Comparison of ENCODE assay signal across 9 cellular contexts in the genomic region with DNA sequence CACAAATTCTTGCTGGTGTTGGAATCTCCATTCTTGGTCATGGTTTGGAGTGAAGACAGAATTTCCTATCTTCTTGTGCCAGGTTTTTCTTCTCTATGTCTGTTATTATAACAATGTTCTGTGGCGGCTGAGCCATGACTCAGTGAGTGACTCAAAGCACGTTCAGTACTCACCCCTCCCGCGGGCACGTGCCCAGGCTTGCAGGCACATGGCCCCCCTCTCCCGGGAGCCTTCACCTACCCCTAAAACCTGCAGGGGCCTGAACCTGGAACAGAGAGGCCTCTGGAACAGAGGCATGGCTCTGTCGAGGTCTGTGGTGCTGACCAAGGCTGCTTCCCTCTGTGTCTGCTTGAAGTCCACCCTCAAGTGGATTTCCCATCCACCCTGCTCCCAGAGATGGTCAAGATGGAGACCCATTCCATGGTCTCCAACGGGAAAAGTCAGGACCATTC. TPM values are rescaled to one million over a fixed set of nuclear protein-coding genes. Genes with fewer than 3 reads are reported as not detected.
DNase-seq lines count a peak whose midpoint lies in the region; ATAC-seq and TF ChIP-seq lines count a peak whose summit lies in the region.
"Had no signal": no experiment of that assay in that cellular context is flagged by ENCODE, and none has a peak within 500 bp of the region (broad histone marks: within the 10 kb centered on the region; RNA-seq: fewer than 3 reads in every experiment).

No MANE protein-coding gene starts in this region.

- H4K8ac ChIP-seq in H9 (replicated peaks; ENCODE audit: insufficient read length, low read depth, low read length), result no peak overlapping the region
- H4K8ac ChIP-seq in mesendoderm (ENCODE audit: low read depth, low read length), result no peak overlapping the region

- no peak for TF ChIP-seq CTCF in H9 (conservative IDR thresholded peaks at IDR 0.05)
- no peak for TF ChIP-seq CTCF in adrenal gland (IDR thresholded peaks at IDR 0.05)
- no peak for TF ChIP-seq CTCF in right atrium auricular region (IDR thresholded peaks at IDR 0.05)

- peak overlapping the region in 2 of 3 experiments; percentile 61 to 89; a peak in 3 of 7 replicates for H3K27ac Mint-ChIP-seq in H9
- peak overlapping the region; percentile 66 for H3K27ac Mint-ChIP-seq in stimulated activated effector memory CD8-positive, alpha-beta T cell treated with anti-CD3 and anti-CD28 coated beads, Interleukin-12 subunit alpha, Interleukin-12 subunit beta, amount 100 ng/mL, for 72 hours
- H3K27ac Mint-ChIP-seq: activated naive CD8-positive, alpha-beta T cell treated with anti-CD3 and anti-CD28 coated beads, Interleukin-2, amount 10 ng/mL, durations not matched to agents 7 days and 5 days had no signal

- H3K23me2 ChIP-seq in H9 (ENCODE audit: insufficient read length, low read depth, low read length, poor library complexity, severe bottlenecking), result no peaks in the 10 kb centered on the region

- intact Hi-C loops in adrenal gland (cut with DNase I), result loop anchor here in 1 of 2 donors (1.0 kb wide), 1 partner anchor 29 kb away; no protein-coding TSS in a partner anchor

- H4K91ac ChIP-seq in H9 (ENCODE audit: insufficient read length, low read depth, low read length), result no peak overlapping the region

- no peak overlapping the region for H3K4me3 ChIP-seq in adrenal gland
- H3K4me3 ChIP-seq in right atrium auricular region, result no peak overlapping the region
- H3K4me3 ChIP-seq in mesendoderm (ENCODE audit: low read length), result no peak overlapping the region

- H3K4me2 ChIP-seq in H9 (ENCODE audit: insufficient read depth, insufficient read length, low read length) (no peak overlapping the region), mesendoderm (ENCODE audit: low read length) (no peak overlapping the region)

- H3K9me3 Mint-ChIP-seq in H9, result no peaks in the 10 kb centered on the region
- no peaks in the 10 kb centered on the region for H3K9me3 Mint-ChIP-seq in stimulated activated effector memory CD8-positive, alpha-beta T cell treated with anti-CD3 and anti-CD28 coated beads, Interleukin-12 subunit alpha, Interleukin-12 subunit beta, amount 100 ng/mL, for 72 hours
- H3K9me3 Mint-ChIP-seq: activated naive CD8-positive, alpha-beta T cell treated with anti-CD3 and anti-CD28 coated beads, Interleukin-2, amount 10 ng/mL, durations not matched to agents 7 days and 5 days had no signal

- H3T11ph ChIP-seq in H9 (ENCODE audit: low read length), result no peak overlapping the region

- no peaks in the 10 kb centered on the region; the same call in 1 of the 2 replicates for H3K27me3 Mint-ChIP-seq in H9 (ENCODE audit: low read depth)
- H3K27me3 Mint-ChIP-seq: activated naive CD8-positive, alpha-beta T cell treated with anti-CD3 and anti-CD28 coated beads, Interleukin-2, amount 10 ng/mL, durations not matched to agents 7 days and 5 days had no signal

- no peak overlapping the region for H3K14ac ChIP-seq in H9 (ENCODE audit: insufficient read depth, low read length)

- H2AFZ ChIP-seq in H9 (ENCODE audit: low read length), result no peak overlapping the region

- H3K79me2 ChIP-seq in H9 (ENCODE audit: insufficient read depth, low read length) (no peaks in the 10 kb centered on the region), mesendoderm (ENCODE audit: control insufficient read depth, insufficient read depth, low read length) (no peaks in the 10 kb centered on the region)

- no peak for ATAC-seq in stimulated activated effector memory CD8-positive, alpha-beta T cell treated with anti-CD3 and anti-CD28 coated beads, Interleukin-12 subunit alpha, Interleukin-12 subunit beta, amount 100 ng/mL, for 72 hours

- no peak overlapping the region for H3K27ac ChIP-seq in H9 (ENCODE audit: insufficient read length, low read depth, low read length)
- peak overlapping the region in 3 of 5 donors; percentile 16 to 81 (median 80) for H3K27ac ChIP-seq in adrenal gland
- H3K27ac ChIP-seq in right atrium auricular region, result peak overlapping the region; percentile 67 to 76
- H3K27ac ChIP-seq in mesendoderm (ENCODE audit: low read depth, low read length), result no peak overlapping the region

- H3K9me3 ChIP-seq in H9 (ENCODE audit: control insufficient read depth, low read depth, low read length) (no peaks in the 10 kb centered on the region), adrenal gland (replicated peaks in 1 of 3) (no peaks in the 10 kb centered on the region), right atrium auricular region (no peaks in the 10 kb centered on the region)

- H3K4me3 Mint-ChIP-seq in H9, result peak overlapping the region in 1 of 2 experiments; percentile 38; a peak in 1 of 5 replicates
- H3K4me3 Mint-ChIP-seq in stimulated activated effector memory CD8-positive, alpha-beta T cell treated with anti-CD3 and anti-CD28 coated beads, Interleukin-12 subunit alpha, Interleukin-12 subunit beta, amount 100 ng/mL, for 72 hours, result no peak overlapping the region
- H3K4me3 Mint-ChIP-seq: activated naive CD8-positive, alpha-beta T cell treated with anti-CD3 and anti-CD28 coated beads, Interleukin-2, amount 10 ng/mL, durations not matched to agents 7 days and 5 days had no signal

- no peak overlapping the region for H2BK12ac ChIP-seq in H9 (ENCODE audit: insufficient read length, low read depth, low read length)

- H3K27me3 ChIP-seq in H9 (ENCODE audit: insufficient read depth, low read length), result no peaks in the 10 kb centered on the region
- H3K27me3 ChIP-seq in adrenal gland, result no peaks in the 10 kb centered on the region
- H3K27me3 ChIP-seq in right atrium auricular region, result no peaks in the 10 kb centered on the region
- no peaks in the 10 kb centered on the region for H3K27me3 ChIP-seq in mesendoderm (ENCODE audit: insufficient read depth, low read length, poor library complexity)

- H3K9ac ChIP-seq in H9 (ENCODE audit: extremely low read depth, insufficient read length, low read length), result no peak overlapping the region
- H3K9ac ChIP-seq in mesendoderm (ENCODE audit: low read length), result no peak overlapping the region

- H4K5ac ChIP-seq in H9 (ENCODE audit: insufficient read length, low read depth, low read length) (no peak overlapping the region), mesendoderm (ENCODE audit: low read length) (no peak overlapping the region)

- no peak overlapping the region for H3K18ac ChIP-seq in H9 (ENCODE audit: insufficient read length, low read depth, low read length)
- no peak overlapping the region for H3K18ac ChIP-seq in mesendoderm (ENCODE audit: low read length)

- H3K4ac ChIP-seq in H9 (ENCODE audit: low read depth, low read length) (no peak overlapping the region), mesendoderm (ENCODE audit: low read depth, low read length) (no peak overlapping the region)

- no peaks in the 10 kb centered on the region for H4K20me1 ChIP-seq in H9 (ENCODE audit: control insufficient read depth, insufficient read depth, insufficient read length)

- DNase-seq in H9 (no peak), adrenal gland (peak; percentile 71 to 91 (median 86)), right atrium auricular region (ENCODE audit: low spot score) (peak; percentile 96), mesendoderm (no peak), GDM1 (lab: John Stamatoyannopoulos, UW) (no peak), NOMO-1 treated with dmso at 0.1 percent for 144 hours (lab: John Stamatoyannopoulos, UW; ENCODE audit: unreplicated experiment) (no peak), NCI-H1048 (lab: John Stamatoyannopoulos, UW) (no peak)
- DNase-seq in stimulated activated effector memory CD8-positive, alpha-beta T cell treated with anti-CD3 and anti-CD28 coated beads, Interleukin-12 subunit alpha, Interleukin-12 subunit beta, amount 100 ng/mL, for 72 hours (ENCODE audit: low spot score in 2 of 2), result peak; percentile 1 to 30
- DNase-seq: activated naive CD8-positive, alpha-beta T cell treated with anti-CD3 and anti-CD28 coated beads, Interleukin-2, amount 10 ng/mL, durations not matched to agents 7 days and 5 days had no signal

- WGBS in H9 (ENCODE audit: extremely low coverage, insufficient read length, low lambda C conversion rate), result no CpG with 5 or more reads among the region's 8 CpGs
- WGBS in adrenal gland, 4 donors, result 20 to 37% (median 26%) methylated on average over 6 to 8 of the region's 8 CpGs
- WGBS in mesendoderm (ENCODE audit: extremely low coverage, insufficient coverage, low lambda C conversion rate), result no CpG with 5 or more reads among the region's 8 CpGs

- no peak overlapping the region for H2BK20ac ChIP-seq in H9 (ENCODE audit: low read depth, low read length, poor library complexity, severe bottlenecking)

- no peak overlapping the region for H3K23ac ChIP-seq in H9 (ENCODE audit: insufficient read length, low read depth, low read length)
- H3K23ac ChIP-seq in mesendoderm (ENCODE audit: low read length), result no peak overlapping the region

- H3K4me1 Mint-ChIP-seq in H9, result peaks cover 10% of the 10 kb centered on the region in 2 experiments
- H3K4me1 Mint-ChIP-seq in stimulated activated effector memory CD8-positive, alpha-beta T cell treated with anti-CD3 and anti-CD28 coated beads, Interleukin-12 subunit alpha, Interleukin-12 subunit beta, amount 100 ng/mL, for 72 hours, result no peaks in the 10 kb centered on the region

- no peak overlapping the region for H2BK5ac ChIP-seq in H9 (ENCODE audit: insufficient read length, low read length)
- no peak overlapping the region for H2BK5ac ChIP-seq in mesendoderm (ENCODE audit: low read length)

- H2BK15ac ChIP-seq in H9 (ENCODE audit: low read depth, low read length) (no peak overlapping the region), mesendoderm (replicated peaks; ENCODE audit: low read depth) (no peak overlapping the region)

- H2BK120ac ChIP-seq in H9 (ENCODE audit: low read depth, low read length, poor library complexity, severe bottlenecking), result no peak overlapping the region
- H2BK120ac ChIP-seq in mesendoderm (ENCODE audit: low read depth, low read length), result no peak overlapping the region

- H3K36me3 ChIP-seq in adrenal gland (replicated peaks in 1 of 2) (no peaks in the 10 kb centered on the region), right atrium auricular region (peaks cover 32% of the 10 kb centered on the region), mesendoderm (ENCODE audit: control insufficient read depth, insufficient read depth, low read length) (peaks cover 17% of the 10 kb centered on the region)

- H3K79me1 ChIP-seq in H9 (ENCODE audit: insufficient read depth, low read depth, low read length, poor library complexity, severe bottlenecking) (no peaks in the 10 kb centered on the region), mesendoderm (ENCODE audit: low read length) (no peaks in the 10 kb centered on the region)

- H3K56ac ChIP-seq in H9 (ENCODE audit: insufficient read length, low read depth, low read length) (no peak overlapping the region), mesendoderm (ENCODE audit: low read length) (no peak overlapping the region)

- H2AK5ac ChIP-seq in H9 (ENCODE audit: insufficient read length, low read length) (no peak overlapping the region), mesendoderm (ENCODE audit: low read length) (no peak overlapping the region)

- no peak for TF ChIP-seq POLR2A in adrenal gland (IDR thresholded peaks at IDR 0.05)

- H3K36me3 Mint-ChIP-seq in H9 (ENCODE audit: insufficient read depth in 1 of 3, low read depth in 3 of 3), result peaks cover 26 to 62% (median 46%) of the 10 kb centered on the region in 3 experiments
- H3K36me3 Mint-ChIP-seq in stimulated activated effector memory CD8-positive, alpha-beta T cell treated with anti-CD3 and anti-CD28 coated beads, Interleukin-12 subunit alpha, Interleukin-12 subunit beta, amount 100 ng/mL, for 72 hours, result no peaks in the 10 kb centered on the region
- H3K36me3 Mint-ChIP-seq: activated naive CD8-positive, alpha-beta T cell treated with anti-CD3 and anti-CD28 coated beads, Interleukin-2, amount 10 ng/mL, durations not matched to agents 7 days and 5 days had no signal

- 0 out of 2 replicates have a peak, but pooled peaks cover 2% of the 10 kb centered on the region for H3K4me1 ChIP-seq in H9 (ENCODE audit: insufficient read depth, low read length)
- H3K4me1 ChIP-seq in adrenal gland (replicated peaks in 1 of 2), result peaks cover 0 to 5% of the 10 kb centered on the region in 2 donors
- peaks cover 0 to 18% of the 10 kb centered on the region in 2 donors for H3K4me1 ChIP-seq in right atrium auricular region
- H3K4me1 ChIP-seq in mesendoderm (ENCODE audit: control insufficient read depth, low read depth, low read length), result no peaks in the 10 kb centered on the region

RNA-seq across cellular contexts. Expression of a gene that starts 27.6 kb away (rescaled TPM):
- total RNA-seq in H9 (2021) (175 and 184 TPM in 2 replicates), adrenal gland (10 to 100 TPM in 6 of 8 donors, 1 to 10 TPM in 2; 5.9 to 23.5 (median 13.7) TPM), right atrium auricular region (10 to 100 TPM; 69.4 to 73.0 TPM)
- polyA plus RNA-seq in adrenal gland, result 100 to 1,000 TPM in 1 of 3 donors, 10 to 100 TPM in 1, 1 to 10 TPM in 1; 6.1 to 115 (median 45.6) TPM
- 58.6 TPM for polyA plus RNA-seq in mesendoderm (2013, experiment 1 of 2)
- polyA plus RNA-seq in mesendoderm (2013, experiment 2 of 2), result 54.5 TPM

RNA-seq across cellular contexts. Expression of a gene that starts 30.3 kb away (rescaled TPM):
- 0.59 and 0.74 TPM in 2 replicates for total RNA-seq in H9 (2021)
- not detected for total RNA-seq in adrenal gland
- polyA plus RNA-seq in adrenal gland, result under 1 TPM in 2 of 3 donors, not detected in 1; 0.07 to 0.24 TPM
- not detected for total RNA-seq in right atrium auricular region
- polyA plus RNA-seq in mesendoderm (2013, experiment 1 of 2), result 0.03 TPM
- polyA plus RNA-seq in mesendoderm (2013, experiment 2 of 2), result 0.08 TPM
- total RNA-seq: activated naive CD8-positive, alpha-beta T cell treated with anti-CD3 and anti-CD28 coated beads, Interleukin-2, amount 10 ng/mL, durations not matched to agents 7 days and 5 days had no signal

RNA-seq across cellular contexts. Expression of a gene that starts 37.6 kb away (rescaled TPM):
- total RNA-seq in H9 (2021) (20.0 and 22.0 TPM in 2 replicates), adrenal gland (10 to 100 TPM; 14.3 to 28.7 (median 19.5) TPM), right atrium auricular region (1 to 10 TPM; 8.4 to 9.2 TPM)
- polyA plus RNA-seq in adrenal gland, result 10 to 100 TPM in 1 of 3 donors, 1 to 10 TPM in 2; 7.3 to 20.8 (median 8.0) TPM
- polyA plus RNA-seq in mesendoderm (2013, experiment 1 of 2), result 17.5 TPM
- 16.4 TPM for polyA plus RNA-seq in mesendoderm (2013, experiment 2 of 2)

RNA-seq across cellular contexts. Expression of a gene that starts 37.8 kb away (rescaled TPM):
- total RNA-seq in H9 (2021) (305 and 309 TPM in 2 replicates), adrenal gland (100 to 1,000 TPM; 177 to 322 (median 224) TPM), right atrium auricular region (100 to 1,000 TPM; 194 to 286 TPM)
- polyA plus RNA-seq in adrenal gland, result 100 to 1,000 TPM; 489 to 891 (median 742) TPM
- polyA plus RNA-seq in mesendoderm (2013, experiment 1 of 2), result 1,066 TPM
- 1,068 TPM for polyA plus RNA-seq in mesendoderm (2013, experiment 2 of 2)

RNA-seq across cellular contexts. Expression of a gene that starts 44.2 kb away (rescaled TPM):
- total RNA-seq in H9 (2021) (16.3 and 17.5 TPM in 2 replicates), adrenal gland (10 to 100 TPM in 1 of 8 donors, 1 to 10 TPM in 7; 5.1 to 15.9 (median 6.7) TPM), right atrium auricular region (1 to 10 TPM; 2.0 to 3.1 TPM)
- 1 to 10 TPM; 6.7 to 9.1 (median 8.4) TPM for polyA plus RNA-seq in adrenal gland
- polyA plus RNA-seq in mesendoderm (2013, experiment 1 of 2), result 15.5 TPM
- 16.0 TPM for polyA plus RNA-seq in mesendoderm (2013, experiment 2 of 2)

Comparison
In these comparisons a context has a peak if more than half of its experiments do, and no peak if none do; other contexts are left out.
1. DNase-seq: peak in adrenal gland (7 of 7), right atrium auricular region (single experiment) and stimulated activated effector memory CD8-positive, alpha-beta T cell treated with anti-CD3 and anti-CD28 coated beads, Interleukin-12 subunit alpha, Interleukin-12 subunit beta, amount 100 ng/mL, for 72 hours (2 of 2); none in H9 (single experiment), mesendoderm (single experiment), GDM1 (single experiment), NOMO-1 treated with dmso at 0.1 percent for 144 hours (single experiment) and NCI-H1048 (single experiment).
2. H3K27ac ChIP-seq: peak in adrenal gland (3 of 5) and right atrium auricular region (2 of 2); none in H9 (single experiment) and mesendoderm (single experiment).